16 cellular contexts compared by ENCODE assay signal in genomic region chr12:125890983-125891382, GRCh38.
DNase-seq lines count a peak whose midpoint lies in the region; ATAC-seq and TF ChIP-seq lines count a peak whose summit lies in the region.
"Had no signal": no experiment of that assay in that cellular context is flagged by ENCODE, and none has a peak within 500 bp of the region (broad histone marks: within the 10 kb centered on the region; RNA-seq: fewer than 3 reads in every experiment).

No MANE protein-coding gene starts in this region.

- no peak overlapping the region for H3K14ac ChIP-seq in trophoblast cell (ENCODE audit: low read length)

- peak; percentile 84 to 88 for ATAC-seq in right cardiac atrium
- ATAC-seq in right lobe of liver, result no peak
- ATAC-seq: stimulated activated naive CD8-positive, alpha-beta T cell treated with anti-CD3 and anti-CD28 coated beads, Interleukin-15, amount 100 ng/mL, for 72 hours had no signal

- H3K4me1 ChIP-seq in right cardiac atrium (ENCODE audit: control insufficient read depth, insufficient read depth, low read length), result peaks cover 1% of the 10 kb centered on the region
- no peaks in the 10 kb centered on the region for H3K4me1 ChIP-seq in trophoblast cell (ENCODE audit: control insufficient read depth in 1 of 2, insufficient read depth in 2 of 2, low read length in 2 of 2)
- no peaks in the 10 kb centered on the region for H3K4me1 ChIP-seq in right lobe of liver

- H2BK12ac ChIP-seq in trophoblast cell (ENCODE audit: low read length), result no peak overlapping the region

- WGBS in right cardiac atrium, result 37% methylated on average over 6 of the region's 6 CpGs
- WGBS in trophoblast cell (ENCODE audit: extremely low coverage, insufficient coverage, insufficient read length), result no CpG with 5 or more reads among the region's 6 CpGs
- WGBS in right lobe of liver (ENCODE audit: insufficient coverage, low coverage, low lambda C conversion rate, missing lambda C conversion rate), result 53% methylated on average over 6 of the region's 6 CpGs

- no peak overlapping the region for H4K12ac ChIP-seq in trophoblast cell (ENCODE audit: low read depth, low read length)

- H2BK120ac ChIP-seq in trophoblast cell (ENCODE audit: insufficient read depth, low read length, poor library complexity), result no peak overlapping the region

- no peak overlapping the region for H2BK5ac ChIP-seq in trophoblast cell (ENCODE audit: low read depth, low read length, poor library complexity)

- no peak overlapping the region for H3K4ac ChIP-seq in trophoblast cell (ENCODE audit: low read depth, low read length)

- peak overlapping the region; percentile 88 for H3K27ac ChIP-seq in right cardiac atrium (ENCODE audit: low read length)
- no peak overlapping the region for H3K27ac ChIP-seq in trophoblast cell (ENCODE audit: low read depth, low read length)
- H3K27ac ChIP-seq in right lobe of liver, result no peak overlapping the region

- no peaks in the 10 kb centered on the region for H3K79me2 ChIP-seq in trophoblast cell (ENCODE audit: control insufficient read depth, insufficient read depth, low read length, poor library complexity)

- H4K91ac ChIP-seq in trophoblast cell (ENCODE audit: low read depth, low read length), result no peak overlapping the region

- H3K4me3 ChIP-seq in astrocyte of the spinal cord (ENCODE audit: low read depth, low read length), result no peak overlapping the region
- H3K4me3 ChIP-seq in right cardiac atrium (ENCODE audit: low read length), result no peak overlapping the region
- no peak overlapping the region for H3K4me3 ChIP-seq in trophoblast cell (ENCODE audit: low read depth, low read length)
- H3K4me3 ChIP-seq in right lobe of liver, result no peak overlapping the region

- no peak overlapping the region for H2AK5ac ChIP-seq in trophoblast cell (ENCODE audit: low read length)

- H3K79me1 ChIP-seq in trophoblast cell (ENCODE audit: low read length), result no peaks in the 10 kb centered on the region

- DNase-seq in HT1080 (ENCODE audit: low read depth) (peak; percentile 10), astrocyte of the spinal cord (ENCODE audit: low read depth, low spot score) (peak; percentile 64), right cardiac atrium (no peak), trophoblast cell (peak; percentile 60 to 72), right lobe of liver (no peak), COR-L47 (lab: John Stamatoyannopoulos, UW) (no peak), NCI-H187 treated with DMSO at 0.1 percent for 48 hours (lab: John Stamatoyannopoulos, UW) (no peak)
- no peak for DNase-seq in activated CD8-positive, alpha-beta memory T cell treated with anti-CD3 and anti-CD28 coated beads, Interleukin-2, amount 50 U/mL, for 4 hours
- DNase-seq: activated CD4-positive, CD25-positive, alpha-beta regulatory T cell treated with anti-CD3 and anti-CD28 coated beads, Interleukin-2, amount 50 U/mL, for 72 hours; activated effector memory CD4-positive, alpha-beta T cell treated with Interleukin-2 at 50 U/mL for 16 hours; dermis blood vessel endothelial cell; IMR-90; NCI-H2029 treated with DMSO at 0.1 percent for 48 hours; NCI-H510A; retina; stimulated activated naive CD8-positive, alpha-beta T cell treated with anti-CD3 and anti-CD28 coated beads, Interleukin-15, amount 100 ng/mL, for 72 hours had no signal

- no peak for TF ChIP-seq POLR2A in right lobe of liver (IDR thresholded peaks at IDR 0.05)

- H3K27me3 ChIP-seq in right cardiac atrium (ENCODE audit: control insufficient read depth, insufficient read depth), result no peaks in the 10 kb centered on the region
- no peaks in the 10 kb centered on the region for H3K27me3 ChIP-seq in trophoblast cell (ENCODE audit: insufficient read depth, low read length)
- no peaks in the 10 kb centered on the region for H3K27me3 ChIP-seq in right lobe of liver

- H3K23ac ChIP-seq in trophoblast cell (ENCODE audit: low read length), result no peak overlapping the region

- no peak overlapping the region for H2AFZ ChIP-seq in trophoblast cell (ENCODE audit: insufficient read depth, low read length, poor library complexity)

- no peaks in the 10 kb centered on the region for H3K36me3 ChIP-seq in trophoblast cell (ENCODE audit: control insufficient read depth in 1 of 2, insufficient read depth in 2 of 2, low read length in 2 of 2)
- no peaks in the 10 kb centered on the region for H3K36me3 ChIP-seq in right lobe of liver

- no peaks in the 10 kb centered on the region for H3K9me3 ChIP-seq in right cardiac atrium (ENCODE audit: control insufficient read depth, low read length)
- no peaks in the 10 kb centered on the region for H3K9me3 ChIP-seq in trophoblast cell (ENCODE audit: insufficient read depth, low read depth, low read length)
- H3K9me3 ChIP-seq in right lobe of liver, result no peaks in the 10 kb centered on the region

- H3K9ac ChIP-seq in trophoblast cell (ENCODE audit: low read length), result no peak overlapping the region

- intact Hi-C loops in right cardiac atrium (cut with DNase I) (no loop called here), right lobe of liver (cut with DNase I) (no loop called here)

- in situ Hi-C loops in astrocyte of the spinal cord (cut with HindIII; ENCODE audit: low sequenced_read_pairs), result no loop called here

- TF ChIP-seq CTCF in astrocyte of the spinal cord (IDR thresholded peaks at IDR 0.05; ENCODE audit: low read depth, low read length) (no peak), right lobe of liver (IDR thresholded peaks at IDR 0.05) (no peak)

- H3K18ac ChIP-seq in trophoblast cell (ENCODE audit: low read length), result no peak overlapping the region

- no peak overlapping the region for H3K4me2 ChIP-seq in trophoblast cell (ENCODE audit: low read length)

- no peak overlapping the region for H4K8ac ChIP-seq in trophoblast cell (ENCODE audit: low read depth, low read length)

Comparison
In these comparisons a context has a peak if more than half of its experiments do, and no peak if none do; other contexts are left out.
1. DNase-seq: peak in HT1080 (single experiment), astrocyte of the spinal cord (single experiment) and trophoblast cell (2 of 2); none in right cardiac atrium (0 of 3), activated CD8-positive, alpha-beta memory T cell treated with anti-CD3 and anti-CD28 coated beads, Interleukin-2, amount 50 U/mL, for 4 hours (single experiment), right lobe of liver (0 of 3), COR-L47 (single experiment) and NCI-H187 treated with DMSO at 0.1 percent for 48 hours (single experiment).
2. ATAC-seq: peak in right cardiac atrium (2 of 2); none in right lobe of liver (0 of 4).